In genomic region chr15:64093627-64094417, GRCh38 we compare ENCODE assay signal across 8 cellular contexts. TPM values are rescaled to one million over a fixed set of nuclear protein-coding genes. Genes with fewer than 3 reads are reported as not detected.
DNase-seq lines count a peak whose midpoint lies in the region; ATAC-seq and FAIRE-seq lines count a peak whose summit lies in the region.

Gene CIAO2A (minus strand): TSS chr15:64093838. CDS start chr15:64093768, 70 bp downstream.

- intact Hi-C loops in aorta (cut with DNase I): loop anchor here in 1 of 2 donors (5.0 kb wide), 1 partner anchor 68 kb away; the partner anchor contains the start of gene PPIB

- H3K27ac ChIP-seq in rectal smooth muscle tissue (ENCODE audit: low read depth, low read length) (peak within 1 kb of the TSS; percentile 94), aorta (ENCODE audit: low read depth in 1 of 2, low read length in 2 of 2) (peak within 1 kb of the TSS; percentile 39 to 80)

- DNase-seq in GM18507 (ENCODE audit: extremely low spot score, insufficient read length, low read depth) (peak; percentile 65), NCI-H2029 (lab: John Stamatoyannopoulos, UW) (peak; percentile 88), T-helper 22 cell (ENCODE audit: low read depth) (peak; percentile 89), astrocyte of the hippocampus (ENCODE audit: low read depth, low spot score) (peak; percentile 99), hepatic stellate cell (ENCODE audit: low spot score) (peak; percentile 85), aorta (peak; percentile 95 to 98)

- H3K4me3 ChIP-seq in rectal smooth muscle tissue (ENCODE audit: low read length): peak within 1 kb of the TSS; percentile 85
- H3K4me3 ChIP-seq in aorta (ENCODE audit: low read length in 2 of 2): peak within 1 kb of the TSS; percentile 96 to 99

- H3K9ac ChIP-seq in rectal smooth muscle tissue (ENCODE audit: low read length): peak within 1 kb of the TSS; percentile 47

- H3K4me1 ChIP-seq in rectal smooth muscle tissue (ENCODE audit: control insufficient read depth, insufficient read depth, low read length) (peaks cover 15% of the 10 kb centered on the region), aorta (ENCODE audit: control insufficient read depth in 1 of 2, insufficient read depth in 2 of 2, low read length in 2 of 2) (no peaks in the 10 kb centered on the region)

- H3K36me3 ChIP-seq in rectal smooth muscle tissue (ENCODE audit: control insufficient read depth, insufficient read depth, low read length) (no peaks in the 10 kb centered on the region), aorta (ENCODE audit: control insufficient read depth in 1 of 2, insufficient read depth in 2 of 2, low read length in 1 of 2) (no peaks in the 10 kb centered on the region)

- ATAC-seq in HG02973 (IDR thresholded peaks at IDR 0.05; ENCODE audit: unreplicated experiment) (peak; percentile 53), aorta (ENCODE audit: low FRiP score) (peak; percentile 95)

- FAIRE-seq in GM18507 (lab: Jason Lieb, UNC): peak; percentile 99

- WGBS in aorta, 2 donors: 0 to 1% methylated on average over 41 of the region's 41 CpGs

- H3K9me3 ChIP-seq in aorta (ENCODE audit: control insufficient read depth, low read length): no peaks in the 10 kb centered on the region

- H3K27me3 ChIP-seq in rectal smooth muscle tissue (ENCODE audit: control insufficient read depth, insufficient read depth, low read length) (no peaks in the 10 kb centered on the region), aorta (ENCODE audit: control insufficient read depth in 1 of 2, insufficient read depth in 2 of 2, low read length in 1 of 2) (no peaks in the 10 kb centered on the region)

RNA-seq across cellular contexts. Expression of gene CIAO2A, which starts in this region (rescaled TPM):
- 10 to 100 TPM; 23.2 to 27.4 TPM for total RNA-seq in aorta
- polyA plus RNA-seq in aorta: 10 to 100 TPM; 24.1 to 81.9 TPM

Comparison
In these comparisons a context has a peak if more than half of its experiments do, and no peak if none do; other contexts are left out.
1. Peak in every context shown above with its lines: DNase-seq, ATAC-seq, H3K4me3 ChIP-seq and H3K27ac ChIP-seq.